In genomic region chr6:149990672-149991402, GRCh38 we compare ENCODE assay signal across 9 cellular contexts. TPM values are rescaled to one million over a fixed set of nuclear protein-coding genes. Genes with fewer than 3 reads are reported as not detected.
DNase-seq lines count a peak whose midpoint lies in the region; ATAC-seq and TF ChIP-seq lines count a peak whose summit lies in the region.
"Had no signal": no experiment of that assay in that cellular context is flagged by ENCODE, and none has a peak within 500 bp of the region (broad histone marks: within the 10 kb centered on the region; RNA-seq: fewer than 3 reads in every experiment).

No MANE protein-coding gene starts in this region.

- no peaks in the 10 kb centered on the region for H3F3A ChIP-seq in smooth muscle cell (ENCODE audit: low read depth)

- H3K4me3 ChIP-seq in SK-N-MC (peak overlapping the region; percentile 76), smooth muscle cell (peak overlapping the region; percentile 20), aorta (ENCODE audit: low read length in 2 of 2) (no peak overlapping the region)

- H3K27ac ChIP-seq in SK-N-MC: no peak overlapping the region
- H3K27ac ChIP-seq in foreskin keratinocyte: no peak overlapping the region
- H3K27ac ChIP-seq in smooth muscle cell (ENCODE audit: low read depth): no peak overlapping the region
- no peak overlapping the region for H3K27ac ChIP-seq in aorta (ENCODE audit: low read depth in 1 of 2, low read length in 2 of 2)

- H2AFZ ChIP-seq in smooth muscle cell (ENCODE audit: low read depth): no peak overlapping the region

- H3K9me3 ChIP-seq in SK-N-MC (ENCODE audit: low read depth, low read length): no peaks in the 10 kb centered on the region
- no peaks in the 10 kb centered on the region for H3K9me3 ChIP-seq in smooth muscle cell (replicated peaks; ENCODE audit: low read depth)
- H3K9me3 ChIP-seq in aorta (ENCODE audit: control insufficient read depth, low read length): peaks cover 6% of the 10 kb centered on the region

- intact Hi-C loops in aorta (cut with DNase I): no loop called here

- peak overlapping the region; percentile 78 for H3K4me2 ChIP-seq in smooth muscle cell

- WGBS in smooth muscle cell (ENCODE audit: low lambda C conversion rate): 4% methylated on average over 47 of the region's 48 CpGs
- 3% methylated on average over 48 of the region's 48 CpGs for WGBS in aorta, 2 donors

- no peaks in the 10 kb centered on the region for H4K20me1 ChIP-seq in smooth muscle cell (ENCODE audit: low read depth)

- no peaks in the 10 kb centered on the region for H3K79me2 ChIP-seq in smooth muscle cell (ENCODE audit: low read depth)

- no peaks in the 10 kb centered on the region for H3K36me3 ChIP-seq in SK-N-MC (ENCODE audit: insufficient read depth, low read length)
- H3K36me3 ChIP-seq in smooth muscle cell (ENCODE audit: low read depth): no peaks in the 10 kb centered on the region
- no peaks in the 10 kb centered on the region for H3K36me3 ChIP-seq in aorta (ENCODE audit: control insufficient read depth in 1 of 2, insufficient read depth in 2 of 2, low read length in 1 of 2)

- H3K9ac ChIP-seq in SK-N-MC (ENCODE audit: insufficient read length) (no peak overlapping the region), smooth muscle cell (ENCODE audit: low read depth) (no peak overlapping the region)

- ATAC-seq in foreskin keratinocyte: peak; percentile 26
- ATAC-seq in GM19463 (IDR thresholded peaks at IDR 0.05; ENCODE audit: unreplicated experiment): no peak
- ATAC-seq in aorta (ENCODE audit: low FRiP score): no peak

- H3K27me3 ChIP-seq in foreskin keratinocyte (peaks cover 99% of the 10 kb centered on the region), smooth muscle cell (ENCODE audit: low read depth) (peaks cover 100% of the 10 kb centered on the region), aorta (ENCODE audit: control insufficient read depth in 1 of 2, insufficient read depth in 2 of 2, low read length in 1 of 2) (peaks cover 0 to 1% of the 10 kb centered on the region in 2 donors)

- peak; percentile 39 for DNase-seq in stimulated activated CD4-positive, alpha-beta T cell treated with anti-CD3 and anti-CD28 coated beads, Interleukin-15, amount 100 ng/mL, for 24 hours
- DNase-seq in stimulated activated CD4-positive, alpha-beta T cell treated with anti-CD3 and anti-CD28 coated beads, Interleukin-4, amount 100 ng/mL, for 4 hours: no peak
- DNase-seq in SK-N-MC (ENCODE audit: low read depth, low spot score): no peak
- no peak for DNase-seq in foreskin keratinocyte
- DNase-seq in smooth muscle cell (lab: John Stamatoyannopoulos, UW; ENCODE audit: unreplicated experiment): no peak
- DNase-seq in globus pallidus (ENCODE audit: low spot score): no peak
- no peak for DNase-seq in aorta

- H3K4me1 ChIP-seq in foreskin keratinocyte: no peaks in the 10 kb centered on the region
- H3K4me1 ChIP-seq in smooth muscle cell (ENCODE audit: low read depth): peaks cover 11% of the 10 kb centered on the region
- no peaks in the 10 kb centered on the region for H3K4me1 ChIP-seq in aorta (ENCODE audit: control insufficient read depth in 1 of 2, insufficient read depth in 2 of 2, low read length in 2 of 2)

- TF ChIP-seq CTCF in foreskin keratinocyte (conservative IDR thresholded peaks at IDR 0.05) (no peak), smooth muscle cell (IDR thresholded peaks at IDR 0.05; ENCODE audit: borderline replicate concordance, insufficient read depth, poor library complexity, severe bottlenecking) (no peak)

RNA-seq across cellular contexts. Expression of gene ULBP1, which starts 27.1 kb away (rescaled TPM):
- 1.9 and 6.4 TPM in 2 replicates for total RNA-seq in foreskin keratinocyte
- 0.93 and 2.9 TPM in 2 replicates for polyA plus RNA-seq in foreskin keratinocyte
- total RNA-seq in smooth muscle cell: 0.72 and 1.5 TPM in 2 replicates
- 1.5 and 1.7 TPM in 2 replicates for polyA plus RNA-seq in smooth muscle cell
- total RNA-seq in aorta: under 1 TPM in 1 of 2 donors, not detected in 1; 0.13 TPM
- under 1 TPM in 1 of 2 donors, not detected in 1; 0.38 TPM for polyA plus RNA-seq in aorta

RNA-seq across cellular contexts. Expression of gene RAET1L, which starts 34.5 kb away (rescaled TPM):
- total RNA-seq in foreskin keratinocyte (1.1 and 2.4 TPM in 2 replicates), smooth muscle cell (1.4 and 3.6 TPM in 2 replicates), aorta (not detected)
- polyA plus RNA-seq in foreskin keratinocyte (1.4 and 1.9 TPM in 2 replicates), smooth muscle cell (0.23 and 0.85 TPM in 2 replicates), aorta (not detected)
- total RNA-seq: dermis microvascular lymphatic vessel endothelial cell had no signal

RNA-seq across cellular contexts. Expression of gene ULBP2, which starts 49.0 kb away (rescaled TPM):
- total RNA-seq in foreskin keratinocyte (8.3 and 10.6 TPM in 2 replicates), smooth muscle cell (8.8 and 9.8 TPM in 2 replicates), aorta (under 1 TPM; 0.66 to 0.68 TPM)
- polyA plus RNA-seq in foreskin keratinocyte (9.8 and 9.9 TPM in 2 replicates), smooth muscle cell (9.4 and 11.7 TPM in 2 replicates), aorta (under 1 TPM in 1 of 2 donors, not detected in 1; 0.36 TPM)

Comparison
In these comparisons a context has a peak if more than half of its experiments do, and no peak if none do; other contexts are left out.
1. H3K4me3 ChIP-seq: peak in SK-N-MC (single experiment) and smooth muscle cell (single experiment); none in aorta (0 of 2).